ENCODE assay signal across 9 cellular contexts in the genomic region with DNA sequence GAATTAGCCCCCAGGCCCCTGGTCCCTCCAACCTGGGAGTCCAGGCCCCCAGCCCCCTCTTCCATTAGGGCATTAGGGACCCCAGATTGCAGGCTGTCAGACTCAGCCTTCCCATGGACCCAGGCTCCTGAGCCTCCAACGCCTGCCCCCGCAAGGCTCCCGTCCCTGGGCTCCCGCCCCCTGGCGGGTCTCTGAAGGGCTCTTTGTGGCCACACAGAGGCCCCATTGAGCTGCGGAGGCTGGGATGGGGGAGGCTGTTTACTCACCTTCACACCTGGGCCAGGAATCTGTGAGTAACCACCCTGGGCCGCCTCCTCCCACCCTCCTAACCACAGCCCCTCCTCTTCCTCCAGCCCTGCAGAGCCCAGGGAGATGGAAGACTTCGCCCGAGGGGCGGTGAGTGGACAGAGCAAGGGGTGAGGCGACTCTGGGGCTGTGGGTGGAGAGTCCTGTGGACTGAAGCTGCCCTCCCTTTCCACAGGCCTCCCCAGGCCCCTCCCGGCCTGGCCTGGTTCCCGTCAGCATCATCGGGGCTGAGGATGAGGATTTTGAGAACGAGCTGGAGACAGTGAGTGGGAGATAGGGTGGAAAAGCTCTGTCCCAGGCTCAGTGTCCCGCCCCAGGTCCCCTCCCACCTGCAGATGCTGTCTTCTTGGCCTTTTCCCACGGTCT. TPM values are rescaled to one million over a fixed set of nuclear protein-coding genes. Genes with fewer than 3 reads are reported as not detected.
A peak's percentile ranks its signal among the peaks of the same experiment; 100 is the strongest.
DNase-seq lines count a peak whose midpoint lies in the region; ATAC-seq, FAIRE-seq and TF ChIP-seq lines count a peak whose summit lies in the region.
"Had no signal": no experiment of that assay in that cellular context is flagged by ENCODE, and none has a peak within 500 bp of the region (broad histone marks: within the 10 kb centered on the region; RNA-seq: fewer than 3 reads in every experiment).

No MANE protein-coding gene starts in this region.

- no peak for TF ChIP-seq POLR2A in transverse colon (IDR thresholded peaks at IDR 0.05)

- H3K4me3 ChIP-seq in bronchial epithelial cell (ENCODE audit: low read depth, low read length), result no peak overlapping the region
- peak overlapping the region in 1 of 4 donors; percentile 31 for H3K4me3 ChIP-seq in transverse colon

- no peak for FAIRE-seq in bronchial epithelial cell (lab: Jason Lieb, UNC)

- TF ChIP-seq CTCF in bronchial epithelial cell (IDR thresholded peaks at IDR 0.05; ENCODE audit: insufficient read depth, low read length, severe bottlenecking), result peak; percentile 80
- no peak for TF ChIP-seq CTCF in nephron progenitor cell (IDR thresholded peaks at IDR 0.05)
- TF ChIP-seq CTCF in transverse colon (IDR thresholded peaks at IDR 0.05), result peak in 3 of 5 experiments; percentile 14 to 57 (median 14)

- H3K4me1 Mint-ChIP-seq in nephron progenitor cell, result peaks cover 39% of the 10 kb centered on the region

- intact Hi-C loops in transverse colon (cut with DNase I; ENCODE audit: low total_unique reads), result no loop called here

- H3K27me3 Mint-ChIP-seq in nephron progenitor cell (ENCODE audit: low read depth, poor library complexity), result peaks cover 12% of the 10 kb centered on the region

- ATAC-seq in GM21447 (IDR thresholded peaks at IDR 0.05; ENCODE audit: unreplicated experiment) (no peak), HG03039 (IDR thresholded peaks at IDR 0.05; ENCODE audit: unreplicated experiment) (no peak), HG03108 (IDR thresholded peaks at IDR 0.05; ENCODE audit: unreplicated experiment) (no peak)

- H3K36me3 ChIP-seq in bronchial epithelial cell (ENCODE audit: control insufficient read depth, insufficient read depth, low read length) (peaks cover 18% of the 10 kb centered on the region), transverse colon (peaks cover 0 to 12% (median 4%) of the 10 kb centered on the region in 4 donors)

- H3K27ac ChIP-seq in transverse colon, result peak overlapping the region; percentile 56 to 91 (median 60)

- no peaks in the 10 kb centered on the region for H3K36me3 Mint-ChIP-seq in nephron progenitor cell (ENCODE audit: low read depth)

- in situ Hi-C loops in transverse colon (cut with MboI; ENCODE audit: low pct_ligation_motif_present in 1 of 4, low pct_unique_long_range_greater_than_20kb in 1 of 4, low sequenced_read_pairs in 3 of 4), result no loop called here

- WGBS in transverse colon (ENCODE audit: low coverage in 1 of 2), 2 donors, result 24 to 30% methylated on average over 5 to 17 of the region's 17 CpGs

- no peak for TF ChIP-seq EP300 in transverse colon (IDR thresholded peaks at IDR 0.05; ENCODE audit: low read depth)

- H3K27me3 ChIP-seq in bronchial epithelial cell (ENCODE audit: control insufficient read depth, insufficient read depth, low read length), result no peaks in the 10 kb centered on the region
- H3K27me3 ChIP-seq in transverse colon, result no peaks in the 10 kb centered on the region

- peaks cover 23 to 41% (median 33%) of the 10 kb centered on the region in 4 donors for H3K4me1 ChIP-seq in transverse colon

- H3K27ac Mint-ChIP-seq in nephron progenitor cell, result no peak overlapping the region

- DNase-seq in HPDE6-E6E7 (ENCODE audit: extremely low spot score) (peak; percentile 95), bronchial epithelial cell (ENCODE audit: low read depth) (peak; percentile 96), nephron progenitor cell (peak; percentile 35), transverse colon (peak; percentile 77)
- peak; percentile 66 for DNase-seq in activated CD4-positive, CD25-positive, alpha-beta regulatory T cell treated with anti-CD3 and anti-CD28 coated beads, Interleukin-2, amount 50 U/mL, for 16 hours (ENCODE audit: low read depth, low spot score)

- H3K9me3 ChIP-seq in transverse colon, result no peaks in the 10 kb centered on the region

- H3K4me3 Mint-ChIP-seq in nephron progenitor cell, result no peak overlapping the region

- no peaks in the 10 kb centered on the region for H3K9me3 Mint-ChIP-seq in nephron progenitor cell

RNA-seq across cellular contexts. Expression of a gene that starts 4.9 kb away (rescaled TPM):
- 19.2 and 25.0 TPM in 2 replicates for total RNA-seq in bronchial epithelial cell
- 100 to 1,000 TPM in 2 of 4 donors, 10 to 100 TPM in 2; 64.3 to 215 (median 113) TPM for total RNA-seq in transverse colon

RNA-seq across cellular contexts. Expression of a gene that starts 10.8 kb away (rescaled TPM):
- total RNA-seq in bronchial epithelial cell (not detected in 2 replicates), transverse colon (10 to 100 TPM in 1 of 4 donors, 1 to 10 TPM in 2, not detected in 1; 2.3 to 33.0 (median 8.2) TPM)

RNA-seq across cellular contexts. Expression of a gene that starts 27.8 kb away (rescaled TPM):
- 2,069 and 2,277 TPM in 2 replicates for total RNA-seq in bronchial epithelial cell
- 1,000 to 10,000 TPM in 2 of 4 donors, 100 to 1,000 TPM in 2; 595 to 1,336 (median 1,016) TPM for total RNA-seq in transverse colon

RNA-seq across cellular contexts. Expression of a gene that starts 40.4 kb away (rescaled TPM):
- total RNA-seq in bronchial epithelial cell (under 0.01 TPM in 2 replicates), transverse colon (1 to 10 TPM in 2 of 4 donors, under 1 TPM in 2; 0.27 to 1.9 (median 0.95) TPM)
- total RNA-seq: dermis microvascular lymphatic vessel endothelial cell had no signal

RNA-seq across cellular contexts. Expression of a gene that starts 43.0 kb away (rescaled TPM):
- total RNA-seq in bronchial epithelial cell (not detected in 2 replicates), transverse colon (not detected)
- total RNA-seq: dermis microvascular lymphatic vessel endothelial cell had no signal

Comparison
In these comparisons a context has a peak if more than half of its experiments do, and no peak if none do; other contexts are left out.
1. DNase-seq: peak in every context shown above with its lines; median percentile 96 in bronchial epithelial cell; 95 in HPDE6-E6E7; 77 in transverse colon; 66 in activated CD4-positive, CD25-positive, alpha-beta regulatory T cell treated with anti-CD3 and anti-CD28 coated beads, Interleukin-2, amount 50 U/mL, for 16 hours; 35 in nephron progenitor cell.